Comparison of ENCODE assay signal across 32 cellular contexts in the genomic region with DNA sequence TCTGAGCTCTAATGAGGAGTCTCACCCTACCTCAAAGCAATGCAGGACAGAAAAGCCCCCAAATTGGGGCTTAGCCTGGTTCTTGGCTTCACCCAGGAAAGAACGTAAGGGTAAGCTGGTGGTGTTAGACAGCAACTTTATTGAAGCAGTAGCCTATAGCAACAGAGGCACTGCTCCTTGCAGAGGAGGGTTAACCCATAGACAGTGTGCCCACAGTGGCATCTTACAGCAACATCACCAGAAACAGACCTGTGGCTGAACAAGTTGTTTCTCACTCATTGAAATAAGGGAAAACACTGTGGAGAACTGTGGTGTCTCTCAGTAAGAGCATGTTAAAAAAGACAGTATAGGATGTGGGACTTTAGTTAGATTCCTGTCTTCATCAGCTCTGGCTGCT.
DNase-seq lines count a peak whose midpoint lies in the region; ATAC-seq and TF ChIP-seq lines count a peak whose summit lies in the region.
"Had no signal": no experiment of that assay in that cellular context is flagged by ENCODE, and none has a peak within 500 bp of the region (broad histone marks: within the 10 kb centered on the region; RNA-seq: fewer than 3 reads in every experiment).

No MANE protein-coding gene starts in this region.

- no peak for DNase-seq in IMR-90
- DNase-seq in RWPE2 (ENCODE audit: low spot score) = no peak
- DNase-seq in choroid plexus epithelial cell (ENCODE audit: low read depth) = peak; percentile 41
- DNase-seq in natural killer cell = no peak
- DNase-seq in NCI-H146 treated with DMSO at 0.1 percent for 48 hours (lab: John Stamatoyannopoulos, UW; ENCODE audit: unreplicated experiment) = no peak
- DNase-seq in iPS-NIHi7 (ENCODE audit: extremely low spot score) = no peak
- DNase-seq: activated CD4-positive, alpha-beta T cell treated with anti-CD3 and anti-CD28 coated beads for 48 hours; activated CD8-positive, alpha-beta memory T cell treated with anti-CD3 and anti-CD28 coated beads for 24 hours; activated effector memory CD4-positive, alpha-beta T cell treated with Interleukin-2 at 50 U/mL for 16 hours; aorta; central memory CD4-positive, alpha-beta T cell; COR-L47; endodermal cell; heart left ventricle; lower lobe of right lung; mucosa of descending colon; NCI-H1436 treated with DMSO at 0.1 percent for 48 hours; NCI-H774; nephron progenitor cell; stimulated activated CD4-positive, alpha-beta T cell treated with anti-CD3 and anti-CD28 coated beads, Interleukin-2, amount 100 ng/mL, for 24 hours; stimulated activated CD8-positive, alpha-beta memory T cell treated with anti-CD3 and anti-CD28 coated beads, Interleukin-4, amount 100 ng/mL, for 48 hours; T-helper 9 cell; tibial artery had no signal

- H3K4me3 Mint-ChIP-seq in natural killer cell = peak overlapping the region; percentile 23
- H3K4me3 Mint-ChIP-seq: dendritic cell treated with granulocyte-macrophage colony-stimulating factor and Interleukin-4, amounts not matched to agents 40 ng/mL and 50 ng/mL, for 4 days; endodermal cell; nephron progenitor cell had no signal

- peak overlapping the region; percentile 29 for H2AK5ac ChIP-seq in IMR-90 (ENCODE audit: low read depth, low read length)

- POLR2A ChIA-PET in IMR-90 (lab: Charles Lee; ENCODE audit: unreplicated experiment) = no interaction called here

- H3K18ac ChIP-seq in IMR-90 (ENCODE audit: low read depth, low read length) = peak overlapping the region; percentile 45

- in situ Hi-C loops in IMR-90 (cut with MboI; ENCODE audit: low sequenced_read_pairs) = no loop called here

- H3K9me3 ChIP-seq in IMR-90 (ENCODE audit: control insufficient read depth, insufficient read depth, low read length) (no peaks in the 10 kb centered on the region), RWPE2 (ENCODE audit: severe bottlenecking) (no peaks in the 10 kb centered on the region)
- H3K9me3 ChIP-seq: BLaER1, esophagus muscularis mucosa, HAP-1, heart left ventricle, lower lobe of right lung, mucosa of descending colon, tibial artery had no signal

- no peak overlapping the region for H2AFZ ChIP-seq in IMR-90 (replicated peaks; ENCODE audit: low read length, poor library complexity)

- no peaks in the 10 kb centered on the region for H3K9me3 Mint-ChIP-seq in natural killer cell
- H3K9me3 Mint-ChIP-seq: activated naive CD4-positive, alpha-beta T cell treated with anti-CD3 and anti-CD28 coated beads, Interleukin-2, amount 50 U/mL, for 72 hours; dendritic cell treated with granulocyte-macrophage colony-stimulating factor and Interleukin-4, amounts not matched to agents 40 ng/mL and 50 ng/mL, for 4 days; endodermal cell had no signal

- intact Hi-C loops in IMR-90 (cut with micrococcal nuclease) (loop anchor here (5.0 kb wide), 1 partner anchor 334 kb away; no protein-coding TSS in a partner anchor), natural killer cell (cut with micrococcal nuclease) (loop anchor here (5.0 to 10.0 kb wide), 2 partner anchors 619 to 856 kb away; a partner anchor contains a TSS)

- H3K36me3 ChIP-seq in IMR-90 (ENCODE audit: control insufficient read depth, insufficient read depth, low read length) = no peaks in the 10 kb centered on the region
- no peaks in the 10 kb centered on the region for H3K36me3 ChIP-seq in RWPE2 (ENCODE audit: low read depth)
- H3K36me3 ChIP-seq: BLaER1, esophagus muscularis mucosa, HAP-1, heart left ventricle, lower lobe of right lung, tibial artery had no signal

- no peak overlapping the region for H3K56ac ChIP-seq in IMR-90 (ENCODE audit: extremely low read depth, insufficient read depth, low read length)

- no peak for TF ChIP-seq POLR2A in IMR-90 (IDR thresholded peaks at IDR 0.05; ENCODE audit: low read depth, low read length)

- no peak overlapping the region for H3K4me3 ChIP-seq in IMR-90 (ENCODE audit: insufficient read depth, low read depth, low read length)
- no peak overlapping the region for H3K4me3 ChIP-seq in RWPE2 (ENCODE audit: severe bottlenecking)
- no peak overlapping the region for H3K4me3 ChIP-seq in choroid plexus epithelial cell (ENCODE audit: low read depth, low read length)
- H3K4me3 ChIP-seq: BLaER1, esophagus muscularis mucosa, HAP-1, heart left ventricle, lower lobe of right lung, mucosa of descending colon, skin epidermis, tibial artery had no signal

- H2AK9ac ChIP-seq in IMR-90 (replicated peaks; ENCODE audit: low read depth, low read length, poor library complexity) = no peak overlapping the region

- peak overlapping the region; percentile 1; the same call in 1 of the 2 replicates for H4K91ac ChIP-seq in IMR-90 (ENCODE audit: insufficient read depth, low read depth, low read length)

- peak overlapping the region; percentile 10; the same call in 1 of the 3 replicates for H2BK15ac ChIP-seq in IMR-90 (ENCODE audit: low read depth, low read length)

- peak overlapping the region; percentile 48 for H2BK120ac ChIP-seq in IMR-90 (ENCODE audit: low read depth, low read length)

- H3K27ac Mint-ChIP-seq in natural killer cell = peak overlapping the region; percentile 82 to 90
- H3K27ac Mint-ChIP-seq: activated naive CD4-positive, alpha-beta T cell treated with anti-CD3 and anti-CD28 coated beads, Interleukin-2, amount 50 U/mL, for 72 hours; dendritic cell treated with granulocyte-macrophage colony-stimulating factor and Interleukin-4, amounts not matched to agents 40 ng/mL and 50 ng/mL, for 4 days; endodermal cell; nephron progenitor cell had no signal

- peak overlapping the region; percentile 51 for H3K4ac ChIP-seq in IMR-90 (ENCODE audit: low read depth, low read length)

- TF ChIP-seq CTCF in IMR-90 (conservative IDR thresholded peaks at IDR 0.05; ENCODE audit: low read depth, low read length) (no peak), RWPE2 (IDR thresholded peaks at IDR 0.05; ENCODE audit: poor library complexity, severe bottlenecking) (no peak), choroid plexus epithelial cell (conservative IDR thresholded peaks at IDR 0.05; ENCODE audit: low read depth, low read length) (no peak), natural killer cell (IDR thresholded peaks at IDR 0.05) (no peak)

- no peak overlapping the region for H2BK5ac ChIP-seq in IMR-90 (ENCODE audit: low read depth, low read length, poor library complexity, severe bottlenecking)

- no peaks in the 10 kb centered on the region for H3K27me3 ChIP-seq in IMR-90 (ENCODE audit: control insufficient read depth, insufficient read depth, low read length)
- no peaks in the 10 kb centered on the region for H3K27me3 ChIP-seq in RWPE2 (ENCODE audit: insufficient read depth, poor library complexity, severe bottlenecking)
- H3K27me3 ChIP-seq: BLaER1, esophagus muscularis mucosa, foreskin keratinocyte, tibial artery had no signal

- BruUV-seq in IMR-90 (replicated peaks; lab: Mats Ljungman, UMichigan) = no TSS peak

- H4K8ac ChIP-seq in IMR-90 (ENCODE audit: low read depth in 2 of 2, low read length in 2 of 2) = peak overlapping the region; percentile 1 to 17; a peak in 2 of 4 replicates

- no peaks in the 10 kb centered on the region for H3K27me3 Mint-ChIP-seq in natural killer cell (ENCODE audit: low read depth in 2 of 2)

- no peak overlapping the region for H3K9ac ChIP-seq in IMR-90 (ENCODE audit: low read depth, low read length)
- H3K9ac ChIP-seq: BLaER1, KMS-11 had no signal

- H3K36me3 Mint-ChIP-seq in natural killer cell = no peaks in the 10 kb centered on the region
- H3K36me3 Mint-ChIP-seq: activated naive CD4-positive, alpha-beta T cell treated with anti-CD3 and anti-CD28 coated beads, Interleukin-2, amount 50 U/mL, for 72 hours had no signal

- no peaks in the 10 kb centered on the region for H4K20me1 ChIP-seq in IMR-90 (ENCODE audit: insufficient read depth, low read length)
- H4K20me1 ChIP-seq: BLaER1 had no signal

- H2BK20ac ChIP-seq in IMR-90 (ENCODE audit: low read depth, low read length) = peak overlapping the region; percentile 68

- peak overlapping the region; percentile 55; the same call in 1 of the 2 replicates for H4K5ac ChIP-seq in IMR-90 (ENCODE audit: low read depth, low read length)

- peak overlapping the region; percentile 10; the same call in 1 of the 2 replicates for H3K14ac ChIP-seq in IMR-90 (replicated peaks; ENCODE audit: low read depth, low read length)

- no peak for TF ChIP-seq RAD21 in IMR-90 (IDR thresholded peaks at IDR 0.05; ENCODE audit: low read length)

- 0 out of 2 replicates have a peak, but pooled peaks cover 3% of the 10 kb centered on the region for H3K9me1 ChIP-seq in IMR-90 (ENCODE audit: insufficient read depth, low read length)

- H3K23ac ChIP-seq in IMR-90 (ENCODE audit: low read depth, low read length) = no peak overlapping the region

- H3K4me1 ChIP-seq in IMR-90 (ENCODE audit: control insufficient read depth, insufficient read depth, low read length) (peaks cover 17% of the 10 kb centered on the region), RWPE2 (ENCODE audit: insufficient read depth, poor library complexity, severe bottlenecking) (peaks cover 29% of the 10 kb centered on the region)
- H3K4me1 ChIP-seq: lower lobe of right lung, tibial artery had no signal

- peaks cover 36 to 38% of the 10 kb centered on the region in 2 donors for H3K4me1 Mint-ChIP-seq in natural killer cell

- CTCF ChIA-PET in IMR-90 (lab: Yijun Ruan, JAX) = no interaction called here

- H3K79me1 ChIP-seq in IMR-90 (ENCODE audit: low read depth in 1 of 2, low read length in 2 of 2) = no peaks in the 10 kb centered on the region

- no peak overlapping the region for H3K4me2 ChIP-seq in IMR-90 (ENCODE audit: low read depth, low read length)
- H3K4me2 ChIP-seq: KMS-11 had no signal

- H3K27ac ChIP-seq in IMR-90 (ENCODE audit: insufficient read depth, low read length) = no peak overlapping the region
- H3K27ac ChIP-seq in RWPE2 (ENCODE audit: poor library complexity, severe bottlenecking) = peak overlapping the region; percentile 75
- H3K27ac ChIP-seq: BLaER1, esophagus muscularis mucosa, foreskin keratinocyte, heart left ventricle, KMS-11, lower lobe of right lung, skin epidermis, tibial artery had no signal

- ATAC-seq in IMR-90 (ENCODE audit: low read depth) (peak; percentile 4), RWPE2 (ENCODE audit: low read depth) (peak; percentile 2; the same call in 2 of the 3 replicates), natural killer cell (peak; percentile 51 to 67 (median 53)), GM18498 (IDR thresholded peaks at IDR 0.05; ENCODE audit: unreplicated experiment) (no peak)
- ATAC-seq: lower lobe of right lung had no signal

- no CpG with 5 or more reads among the region's 1 CpG for WGBS in IMR-90 (ENCODE audit: extremely low coverage in 2 of 2, insufficient read length in 1 of 2), 2 experiments

- dilution Hi-C loops in IMR-90 (cut with HindIII; ENCODE audit: low sequenced_read_pairs, unreplicated experiment) = no loop called here

TF ChIP-seq in IMR-90, 13 proteins besides CTCF, POLR2A, EP300 and RAD21:
- TF ChIP-seq, protein P1, sequence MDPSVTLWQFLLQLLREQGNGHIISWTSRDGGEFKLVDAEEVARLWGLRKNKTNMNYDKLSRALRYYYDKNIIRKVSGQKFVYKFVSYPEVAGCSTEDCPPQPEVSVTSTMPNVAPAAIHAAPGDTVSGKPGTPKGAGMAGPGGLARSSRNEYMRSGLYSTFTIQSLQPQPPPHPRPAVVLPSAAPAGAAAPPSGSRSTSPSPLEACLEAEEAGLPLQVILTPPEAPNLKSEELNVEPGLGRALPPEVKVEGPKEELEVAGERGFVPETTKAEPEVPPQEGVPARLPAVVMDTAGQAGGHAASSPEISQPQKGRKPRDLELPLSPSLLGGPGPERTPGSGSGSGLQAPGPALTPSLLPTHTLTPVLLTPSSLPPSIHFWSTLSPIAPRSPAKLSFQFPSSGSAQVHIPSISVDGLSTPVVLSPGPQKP (IDR thresholded peaks at IDR 0.05; ENCODE audit: borderline replicate concordance, low read depth, low read length) = no peak
